ENCODE assay signal across 9 cellular contexts in the genomic region with DNA sequence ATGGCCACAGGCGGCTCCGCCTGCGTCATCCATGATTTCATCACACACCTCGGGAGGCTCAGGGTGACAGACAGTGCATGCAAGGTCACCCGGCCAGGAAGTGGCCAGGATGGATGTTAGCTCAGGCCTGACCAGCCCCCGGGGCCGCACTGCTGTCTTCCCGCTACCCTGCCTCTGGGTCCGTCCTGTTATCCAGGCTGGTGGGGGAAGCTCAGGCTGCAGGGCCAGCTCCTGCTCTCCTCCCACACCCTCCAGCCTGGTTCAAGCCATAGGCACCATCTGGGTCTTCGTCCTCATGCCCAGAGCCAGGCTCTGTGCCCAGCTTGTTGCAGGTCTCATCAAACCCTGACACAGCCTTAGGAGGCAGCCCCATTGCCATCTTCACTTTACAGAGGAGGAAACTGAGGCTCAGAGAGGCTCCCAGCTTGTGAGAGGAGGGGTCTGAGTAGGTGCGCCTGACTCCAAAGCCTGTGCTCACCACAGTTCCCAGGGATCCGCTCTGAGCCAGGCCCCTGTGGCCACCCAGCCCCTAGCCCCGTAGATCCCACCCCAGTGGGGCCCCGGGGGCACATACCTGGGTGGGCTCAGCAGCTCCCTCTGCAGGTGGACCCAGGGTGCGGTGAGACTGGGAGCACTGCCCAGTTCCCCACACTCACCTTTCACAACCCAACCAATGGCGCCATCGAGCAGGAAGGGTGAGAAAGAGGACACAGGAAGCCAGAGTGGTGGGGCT.
A peak's percentile ranks its signal among the peaks of the same experiment; 100 is the strongest.
DNase-seq lines count a peak whose midpoint lies in the region; ATAC-seq and TF ChIP-seq lines count a peak whose summit lies in the region.
"Had no signal": no experiment of that assay in that cellular context is flagged by ENCODE, and none has a peak within 500 bp of the region (broad histone marks: within the 10 kb centered on the region; RNA-seq: fewer than 3 reads in every experiment).

No MANE protein-coding gene starts in this region.

- no peak overlapping the region for H3K4me3 ChIP-seq in HL-60 (replicated peaks; ENCODE audit: insufficient read depth, low read length)
- no peak overlapping the region for H3K4me3 ChIP-seq in astrocyte of the spinal cord (ENCODE audit: low read depth, low read length)

- H3K27ac ChIP-seq in HL-60 (replicated peaks), result peak overlapping the region; percentile 80
- H3K27ac ChIP-seq: C4-2B had no signal

- H3K27me3 ChIP-seq in HL-60 (ENCODE audit: insufficient read depth, poor library complexity, severe bottlenecking), result no peaks in the 10 kb centered on the region

- peak; percentile 86 to 90 for DNase-seq in AML-193 (lab: John Stamatoyannopoulos, UW)
- peak; percentile 88 to 89 for DNase-seq in HL-60 (ENCODE audit: low read depth in 1 of 2, low spot score in 1 of 2)
- DNase-seq in astrocyte of the spinal cord (ENCODE audit: low read depth, low spot score), result peak; percentile 39
- peak; percentile 33 for DNase-seq in left kidney (ENCODE audit: low read depth, low spot score)
- no peak for DNase-seq in Kasumi-1 (lab: John Stamatoyannopoulos, UW)

- peak; percentile 57 for TF ChIP-seq CTCF in HL-60 (IDR thresholded peaks at IDR 0.05; ENCODE audit: insufficient read depth, low read length)
- TF ChIP-seq CTCF in astrocyte of the spinal cord (IDR thresholded peaks at IDR 0.05; ENCODE audit: low read depth, low read length), result peak; percentile 33

- in situ Hi-C loops in astrocyte of the spinal cord (cut with HindIII; ENCODE audit: low sequenced_read_pairs), result no loop called here

- ATAC-seq in HG03439 (IDR thresholded peaks at IDR 0.05; ENCODE audit: unreplicated experiment) (no peak), GM18858 (IDR thresholded peaks at IDR 0.05; ENCODE audit: unreplicated experiment) (no peak), HG02885 (IDR thresholded peaks at IDR 0.05; ENCODE audit: poor library complexity, unreplicated experiment) (no peak)

Comparison
In these comparisons a context has a peak if more than half of its experiments do, and no peak if none do; other contexts are left out.
1. DNase-seq: peak in AML-193 (2 of 2), HL-60 (2 of 2), astrocyte of the spinal cord (single experiment) and left kidney (single experiment); none in Kasumi-1 (0 of 2).